Comparison of ENCODE assay signal across 9 cellular contexts in genomic region chr11:13260963-13261599, GRCh38. TPM values are rescaled to one million over a fixed set of nuclear protein-coding genes. Genes with fewer than 3 reads are reported as not detected.
A peak's percentile ranks its signal among the peaks of the same experiment; 100 is the strongest.
DNase-seq lines count a peak whose midpoint lies in the region; ATAC-seq, FAIRE-seq and TF ChIP-seq lines count a peak whose summit lies in the region.
"Had no signal": no experiment of that assay in that cellular context is flagged by ENCODE, and none has a peak within 500 bp of the region (broad histone marks: within the 10 kb centered on the region; RNA-seq: fewer than 3 reads in every experiment).

No MANE protein-coding gene starts in this region.

- FAIRE-seq in RCC 7860 (lab: Jason Lieb, UNC) = peak; percentile 69

- no peaks in the 10 kb centered on the region for H3K36me3 ChIP-seq in osteoblast (ENCODE audit: insufficient read depth, low read length)
- no peaks in the 10 kb centered on the region for H3K36me3 ChIP-seq in effector memory CD4-positive, alpha-beta T cell (ENCODE audit: control insufficient read depth, insufficient read depth, low read length)

- H3K4me2 ChIP-seq in osteoblast (ENCODE audit: insufficient read depth, low read length) = peak overlapping the region; percentile 55

- DNase-seq in A172 (ENCODE audit: low spot score) = peak; percentile 59
- DNase-seq in RCC 7860 (ENCODE audit: low spot score) = peak; percentile 46
- peak; percentile 64 for DNase-seq in fibroblast of the aortic adventitia (ENCODE audit: low read depth)
- no peak for DNase-seq in osteoblast (ENCODE audit: insufficient read length, low spot score, missing footprints)
- no peak for DNase-seq in effector memory CD4-positive, alpha-beta T cell
- no peak for DNase-seq in activated CD4-positive, alpha-beta T cell treated with anti-CD3 and anti-CD28 coated beads, Interleukin-2, amount 50 U/mL, for 1 hour
- no peak for DNase-seq in MV-4-11 (lab: John Stamatoyannopoulos, UW)
- DNase-seq: stimulated activated CD4-positive, alpha-beta T cell treated with anti-CD3 and anti-CD28 coated beads, Interleukin-4, amount 100 ng/mL, for 1 hour had no signal

- TF ChIP-seq CTCF in fibroblast of the aortic adventitia (IDR thresholded peaks at IDR 0.05; ENCODE audit: insufficient read depth, low read length) (no peak), osteoblast (IDR thresholded peaks at IDR 0.05; ENCODE audit: extremely low read depth, low read depth, low read length) (no peak)

- H3K4me1 ChIP-seq in osteoblast (ENCODE audit: insufficient read depth, low read length) = peaks cover 26% of the 10 kb centered on the region
- no peaks in the 10 kb centered on the region for H3K4me1 ChIP-seq in effector memory CD4-positive, alpha-beta T cell (ENCODE audit: control insufficient read depth, insufficient read depth, low read length, poor library complexity, severe bottlenecking)

- H3K79me2 ChIP-seq in osteoblast (ENCODE audit: insufficient read depth, low read length) = no peaks in the 10 kb centered on the region

- H4K20me1 ChIP-seq in osteoblast (ENCODE audit: insufficient read depth, low read length) = no peaks in the 10 kb centered on the region

- no peak overlapping the region for H3K4me3 ChIP-seq in fibroblast of the aortic adventitia (ENCODE audit: low read depth, low read length)
- peak overlapping the region; percentile 5 for H3K4me3 ChIP-seq in osteoblast (ENCODE audit: insufficient read depth, low read length)
- no peak overlapping the region for H3K4me3 ChIP-seq in effector memory CD4-positive, alpha-beta T cell (ENCODE audit: insufficient read depth, low read depth, low read length, poor library complexity, severe bottlenecking)

- H3K27ac ChIP-seq in osteoblast (ENCODE audit: low read depth, low read length) = peak overlapping the region; percentile 91
- no peak overlapping the region for H3K27ac ChIP-seq in effector memory CD4-positive, alpha-beta T cell (ENCODE audit: insufficient read depth, low read length, poor library complexity, severe bottlenecking)

- no peaks in the 10 kb centered on the region for H3K27me3 ChIP-seq in osteoblast (ENCODE audit: insufficient read depth, low read length)
- H3K27me3 ChIP-seq in effector memory CD4-positive, alpha-beta T cell (replicated peaks; ENCODE audit: control insufficient read depth, insufficient read depth, low read length, poor library complexity, severe bottlenecking) = no peaks in the 10 kb centered on the region

- H2AFZ ChIP-seq in osteoblast (ENCODE audit: low read length) = peak overlapping the region; percentile 69

- no peaks in the 10 kb centered on the region for H3K9me3 ChIP-seq in osteoblast (ENCODE audit: low read depth, low read length)
- no peaks in the 10 kb centered on the region for H3K9me3 ChIP-seq in effector memory CD4-positive, alpha-beta T cell (ENCODE audit: control insufficient read depth, low read length)

- ATAC-seq in GM19397 (IDR thresholded peaks at IDR 0.05; ENCODE audit: unreplicated experiment) = no peak

RNA-seq across cellular contexts. Expression of gene BMAL1, which starts 16.5 kb away (rescaled TPM):
- 17.0 and 19.9 TPM in 2 replicates for total RNA-seq in A172 (2014; rRNA removed; shearing (Covaris generic))
- total RNA-seq in fibroblast of the aortic adventitia (ENCODE audit: low replicate concordance) (5.5 and 6.1 TPM in 2 replicates), osteoblast (8.5 and 13.0 TPM in 2 replicates)

Comparison
In these comparisons a context has a peak if more than half of its experiments do, and no peak if none do; other contexts are left out.
1. DNase-seq: peak in A172 (single experiment), RCC 7860 (single experiment) and fibroblast of the aortic adventitia (single experiment); none in osteoblast (single experiment), effector memory CD4-positive, alpha-beta T cell (0 of 3), activated CD4-positive, alpha-beta T cell treated with anti-CD3 and anti-CD28 coated beads, Interleukin-2, amount 50 U/mL, for 1 hour (single experiment) and MV-4-11 (single experiment).